Comparison of ENCODE assay signal across 12 cellular contexts in the genomic region with DNA sequence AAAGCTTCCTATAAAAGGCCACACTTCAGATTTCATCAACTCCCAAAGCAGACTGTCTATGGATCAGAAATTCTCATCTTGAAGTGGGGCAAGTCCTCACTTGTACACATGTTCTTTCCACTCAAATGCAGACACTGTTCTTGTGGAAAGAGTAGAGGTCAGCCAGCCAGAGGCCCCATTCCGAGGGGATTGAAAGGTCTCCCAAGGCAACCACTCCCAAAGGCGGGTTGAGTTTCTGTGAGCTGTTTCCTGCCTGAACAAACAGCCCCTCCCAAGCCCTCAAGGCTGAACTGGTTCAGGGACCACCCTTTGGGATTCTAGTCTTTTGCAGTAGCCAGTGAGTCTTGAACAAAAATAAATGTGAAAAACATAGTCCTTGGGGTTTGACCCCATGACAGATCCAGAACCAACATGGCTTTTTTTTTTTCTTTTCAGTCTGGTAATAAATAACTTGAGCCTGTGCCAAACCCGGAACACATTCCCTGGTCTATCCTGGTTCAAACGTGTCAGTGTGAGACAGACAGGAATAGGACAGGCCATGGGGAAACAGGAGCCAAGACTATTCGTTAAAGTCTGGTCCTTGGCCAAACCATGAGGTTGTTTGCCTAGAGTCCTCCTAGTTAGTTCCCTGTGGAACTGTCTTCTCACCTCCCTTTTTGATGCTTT. TPM values are rescaled to one million over a fixed set of nuclear protein-coding genes. Genes with fewer than 3 reads are reported as not detected.
DNase-seq lines count a peak whose midpoint lies in the region; ATAC-seq, FAIRE-seq and TF ChIP-seq lines count a peak whose summit lies in the region.
"Had no signal": no experiment of that assay in that cellular context is flagged by ENCODE, and none has a peak within 500 bp of the region (broad histone marks: within the 10 kb centered on the region; RNA-seq: fewer than 3 reads in every experiment).

No MANE protein-coding gene starts in this region.

- FAIRE-seq in astrocyte (lab: Jason Lieb, UNC): peak; percentile 9

- no peaks in the 10 kb centered on the region for H3K79me2 ChIP-seq in astrocyte (ENCODE audit: insufficient read depth, low read length)

- H3K27me3 ChIP-seq in astrocyte (ENCODE audit: insufficient read depth, low read length) (no peaks in the 10 kb centered on the region), left ventricle myocardium inferior (ENCODE audit: low read depth) (no peaks in the 10 kb centered on the region)

- H3K4me2 ChIP-seq in astrocyte (ENCODE audit: low read length): no peak overlapping the region

- H4K20me1 ChIP-seq in astrocyte (ENCODE audit: insufficient read depth, low read length): no peaks in the 10 kb centered on the region

- peak; percentile 36 for DNase-seq in LNCaP clone FGC (ENCODE audit: low read depth)
- no peak for DNase-seq in astrocyte (ENCODE audit: low read depth)
- no peak for DNase-seq in left ventricle myocardium inferior
- peak; percentile 48 for DNase-seq in renal cortical epithelial cell (ENCODE audit: low read depth)
- no peak for DNase-seq in GM10248 (ENCODE audit: extremely low spot score)
- no peak for DNase-seq in stimulated activated CD4-positive, alpha-beta T cell treated with anti-CD3 and anti-CD28 coated beads, Interleukin-4, amount 100 ng/mL, for 24 hours
- DNase-seq: activated CD4-positive, CD25-positive, alpha-beta regulatory T cell treated with anti-CD3 and anti-CD28 coated beads, Interleukin-2, amount 50 U/mL, for 72 hours; activated naive CD4-positive, alpha-beta T cell treated with anti-CD3 and anti-CD28 coated beads, Interleukin-2, amount 10 ng/mL, durations not matched to agents 7 days and 5 days; NCI-H1436 had no signal

- H3K4me1 ChIP-seq in astrocyte (ENCODE audit: insufficient read depth, low read length) (no peaks in the 10 kb centered on the region), left ventricle myocardium inferior (peaks cover 15% of the 10 kb centered on the region)

- CTCF ChIA-PET in GM10248 (lab: Yijun Ruan, JAX): interaction anchor here (0.8 to 2.6 kb wide), 6 partner anchors 11 to 79 kb away, joined by 3 to 13 read pairs (median 4); no protein-coding TSS in a partner anchor

- TF ChIP-seq CTCF in LNCaP clone FGC (IDR thresholded peaks at IDR 0.05; ENCODE audit: control insufficient read depth, extremely low read depth, insufficient read depth) (no peak), astrocyte (IDR thresholded peaks at IDR 0.05; ENCODE audit: insufficient read depth, low read depth, low read length) (no peak), left ventricle myocardium inferior (IDR thresholded peaks at IDR 0.05; ENCODE audit: borderline replicate concordance) (no peak), GM10248 (IDR thresholded peaks at IDR 0.05; ENCODE audit: control extremely low read depth, extremely low read depth, low read depth, missing control alignments) (no peak)

- H2AFZ ChIP-seq in astrocyte (ENCODE audit: low read depth, low read length): peak overlapping the region; percentile 49

- ATAC-seq in HG03159 (IDR thresholded peaks at IDR 0.05; ENCODE audit: unreplicated experiment) (no peak), HG03378 (IDR thresholded peaks at IDR 0.05; ENCODE audit: unreplicated experiment) (no peak)

- H3K9me3 Mint-ChIP-seq in astrocyte (ENCODE audit: unreplicated experiment): no peaks in the 10 kb centered on the region
- H3K9me3 Mint-ChIP-seq: activated naive CD4-positive, alpha-beta T cell treated with anti-CD3 and anti-CD28 coated beads, Interleukin-2, amount 10 ng/mL, durations not matched to agents 7 days and 5 days; stimulated activated naive CD8-positive, alpha-beta T cell treated with anti-CD3 and anti-CD28 coated beads, Interleukin-15, Interleukin-2, amounts not matched to agents 100 ng/mL and 50 ng/mL, for 24 hours had no signal

- no peak overlapping the region for H3K9ac ChIP-seq in astrocyte (ENCODE audit: low read length)

- peaks cover 10% of the 10 kb centered on the region for H3K4me1 Mint-ChIP-seq in astrocyte (ENCODE audit: low read depth, unreplicated experiment)
- H3K4me1 Mint-ChIP-seq: activated naive CD4-positive, alpha-beta T cell treated with anti-CD3 and anti-CD28 coated beads, Interleukin-2, amount 10 ng/mL, durations not matched to agents 7 days and 5 days had no signal

- no peak overlapping the region for H3K27ac ChIP-seq in astrocyte (ENCODE audit: low read depth, low read length)
- H3K27ac ChIP-seq in left ventricle myocardium inferior (replicated peaks): peak overlapping the region; percentile 67

- H3K9me3 ChIP-seq in astrocyte (ENCODE audit: insufficient read depth, low read depth, low read length) (no peaks in the 10 kb centered on the region), left ventricle myocardium inferior (replicated peaks) (no peaks in the 10 kb centered on the region)

- intact Hi-C loops in left ventricle myocardium inferior (cut with micrococcal nuclease): no loop called here

- H3K4me3 ChIP-seq in LNCaP clone FGC (ENCODE audit: low read depth, low read length) (no peak overlapping the region), astrocyte (ENCODE audit: insufficient read depth, low read depth, low read length) (no peak overlapping the region), left ventricle myocardium inferior (no peak overlapping the region)

- POLR2A ChIA-PET in GM10248 (lab: Yijun Ruan, JAX): no interaction called here

- H3K27ac Mint-ChIP-seq in astrocyte (ENCODE audit: unreplicated experiment): peak overlapping the region; percentile 58
- H3K27ac Mint-ChIP-seq: activated naive CD4-positive, alpha-beta T cell treated with anti-CD3 and anti-CD28 coated beads, Interleukin-2, amount 10 ng/mL, durations not matched to agents 7 days and 5 days; stimulated activated naive CD8-positive, alpha-beta T cell treated with anti-CD3 and anti-CD28 coated beads, Interleukin-15, Interleukin-2, amounts not matched to agents 100 ng/mL and 50 ng/mL, for 24 hours had no signal

- H3K27me3 Mint-ChIP-seq in astrocyte (ENCODE audit: low read depth, unreplicated experiment): no peaks in the 10 kb centered on the region

- no peaks in the 10 kb centered on the region for H3K36me3 ChIP-seq in astrocyte (ENCODE audit: insufficient read depth, low read length)
- no peaks in the 10 kb centered on the region for H3K36me3 ChIP-seq in left ventricle myocardium inferior

- H3K36me3 Mint-ChIP-seq in astrocyte (ENCODE audit: low read depth, unreplicated experiment): no peaks in the 10 kb centered on the region
- H3K36me3 Mint-ChIP-seq: activated naive CD4-positive, alpha-beta T cell treated with anti-CD3 and anti-CD28 coated beads, Interleukin-2, amount 10 ng/mL, durations not matched to agents 7 days and 5 days had no signal

- no peak overlapping the region for H3K4me3 Mint-ChIP-seq in astrocyte (ENCODE audit: unreplicated experiment)
- H3K4me3 Mint-ChIP-seq: activated naive CD4-positive, alpha-beta T cell treated with anti-CD3 and anti-CD28 coated beads, Interleukin-2, amount 10 ng/mL, durations not matched to agents 7 days and 5 days; stimulated activated naive CD8-positive, alpha-beta T cell treated with anti-CD3 and anti-CD28 coated beads, Interleukin-15, Interleukin-2, amounts not matched to agents 100 ng/mL and 50 ng/mL, for 24 hours had no signal

RNA-seq across cellular contexts. Expression of a gene that starts 17.6 kb away (rescaled TPM):
- 114 and 115 TPM in 2 replicates for total RNA-seq in astrocyte
- total RNA-seq in left ventricle myocardium inferior: 75.4 TPM
- 15.7 and 32.5 TPM in 2 replicates for total RNA-seq in renal cortical epithelial cell

Comparison
In these comparisons a context has a peak if more than half of its experiments do, and no peak if none do; other contexts are left out.
1. DNase-seq: peak in LNCaP clone FGC (single experiment) and renal cortical epithelial cell (single experiment); none in astrocyte (single experiment), left ventricle myocardium inferior (single experiment), GM10248 (single experiment) and stimulated activated CD4-positive, alpha-beta T cell treated with anti-CD3 and anti-CD28 coated beads, Interleukin-4, amount 100 ng/mL, for 24 hours (single experiment).